ENCODE assay signal across 8 cellular contexts in genomic region chr18:55419939-55420664, GRCh38.
DNase-seq lines count a peak whose midpoint lies in the region; ATAC-seq lines count a peak whose summit lies in the region.

No MANE protein-coding gene starts in this region.

- H3K9me3 ChIP-seq in ES-I3 (ENCODE audit: control insufficient read depth, insufficient read depth, low read length), result no peaks in the 10 kb centered on the region

- H3K36me3 Mint-ChIP-seq in natural killer cell treated with Interleukin-12 subunit alpha and Interleukin-12 subunit beta and Interleukin-15 and Interleukin-18, amount 100 ng/mL, for 72 hours, result no peaks in the 10 kb centered on the region

- peak overlapping the region in 1 of 2 donors; percentile 46 for H3K27ac Mint-ChIP-seq in natural killer cell treated with Interleukin-12 subunit alpha and Interleukin-12 subunit beta and Interleukin-15 and Interleukin-18, amount 100 ng/mL, for 72 hours

- H3K4me1 ChIP-seq in ES-I3 (ENCODE audit: insufficient read depth, low read length), result peaks cover 70% of the 10 kb centered on the region

- H3K9ac ChIP-seq in ES-I3 (ENCODE audit: low read depth, low read length), result peak overlapping the region; percentile 31

- peak overlapping the region; percentile 56 for H3K27ac ChIP-seq in caudate nucleus (ENCODE audit: low read depth, low read length)

- H3K9me3 Mint-ChIP-seq in natural killer cell treated with Interleukin-12 subunit alpha and Interleukin-12 subunit beta and Interleukin-15 and Interleukin-18, amount 100 ng/mL, for 72 hours, result no peaks in the 10 kb centered on the region

- no peaks in the 10 kb centered on the region for H3K36me3 ChIP-seq in ES-I3 (ENCODE audit: insufficient read depth, low read length)

- peak; percentile 14 for ATAC-seq in HG02840 (IDR thresholded peaks at IDR 0.05; ENCODE audit: low FRiP score, unreplicated experiment)
- no peak for ATAC-seq in natural killer cell treated with Interleukin-12 subunit alpha and Interleukin-12 subunit beta and Interleukin-15 and Interleukin-18, amount 100 ng/mL, for 72 hours

- H3K27me3 Mint-ChIP-seq in natural killer cell treated with Interleukin-12 subunit alpha and Interleukin-12 subunit beta and Interleukin-15 and Interleukin-18, amount 100 ng/mL, for 72 hours, result peaks cover 0 to 10% of the 10 kb centered on the region in 2 donors

- peaks cover 5 to 11% of the 10 kb centered on the region in 2 donors for H3K4me1 Mint-ChIP-seq in natural killer cell treated with Interleukin-12 subunit alpha and Interleukin-12 subunit beta and Interleukin-15 and Interleukin-18, amount 100 ng/mL, for 72 hours (ENCODE audit: low read depth in 2 of 2)

- DNase-seq in caudate nucleus (lab: John Stamatoyannopoulos, UW) (peak in 1 of 61 donors; percentile 30), NCI-H1417 treated with DMSO at 0.1 percent for 48 hours (lab: John Stamatoyannopoulos, UW) (no peak), DMS114 treated with DMSO at 0.1 percent for 48 hours (lab: John Stamatoyannopoulos, UW; ENCODE audit: unreplicated experiment) (no peak)
- no peak for DNase-seq in natural killer cell treated with Interleukin-12 subunit alpha and Interleukin-12 subunit beta and Interleukin-15 and Interleukin-18, amount 100 ng/mL, for 72 hours (ENCODE audit: low spot score)
- no peak for DNase-seq in activated effector memory CD4-positive, alpha-beta T cell treated with anti-CD3 and anti-CD28 coated beads, Interleukin-2, amount 50 U/mL, for 16 hours
- no peak for DNase-seq in activated naive CD4-positive, alpha-beta T cell treated with Interleukin-2 at 50 U/mL for 16 hours

- peak overlapping the region; percentile 25 for H3K4me3 Mint-ChIP-seq in natural killer cell treated with Interleukin-12 subunit alpha and Interleukin-12 subunit beta and Interleukin-15 and Interleukin-18, amount 100 ng/mL, for 72 hours
